In genomic region chr13:79987323-79987722, GRCh38 we compare ENCODE assay signal across 22 cellular contexts.
A peak's percentile ranks its signal among the peaks of the same experiment; 100 is the strongest.
DNase-seq lines count a peak whose midpoint lies in the region; ATAC-seq and TF ChIP-seq lines count a peak whose summit lies in the region.
"Had no signal": no experiment of that assay in that cellular context is flagged by ENCODE, and none has a peak within 500 bp of the region (broad histone marks: within the 10 kb centered on the region; RNA-seq: fewer than 3 reads in every experiment).

No MANE protein-coding gene starts in this region.

- H3K27ac ChIP-seq in suprapubic skin (peak overlapping the region; percentile 70), aorta (ENCODE audit: low read depth in 1 of 2, low read length in 2 of 2) (no peak overlapping the region)
- H3K27ac ChIP-seq: neutrophil, spleen, tibial artery had no signal

- ATAC-seq in GM19328 (IDR thresholded peaks at IDR 0.05; ENCODE audit: unreplicated experiment) (no peak), aorta (ENCODE audit: low FRiP score) (no peak)
- ATAC-seq: activated T-helper 17 cell treated with anti-CD3 and anti-CD28 coated beads, Interleukin-2, amount 50 U/mL, for 72 hours; CD8-positive, alpha-beta T cell; stimulated activated naive CD8-positive, alpha-beta T cell treated with anti-CD3 and anti-CD28 coated beads, Interleukin-15, Interleukin-2, amounts not matched to agents 100 U/mL and 50 U/mL, for 24 hours had no signal

- TF ChIP-seq EP300 in suprapubic skin (IDR thresholded peaks at IDR 0.05), result no peak

- peak overlapping the region; percentile 27 for H3K9ac ChIP-seq in adipocyte (ENCODE audit: low read length)

- intact Hi-C loops in aorta (cut with DNase I), result no loop called here

- H3K4me1 ChIP-seq in adipocyte (ENCODE audit: control insufficient read depth, insufficient read depth, low read length), result peaks cover 36% of the 10 kb centered on the region
- H3K4me1 ChIP-seq in suprapubic skin, result peaks cover 5% of the 10 kb centered on the region
- no peaks in the 10 kb centered on the region for H3K4me1 ChIP-seq in aorta (ENCODE audit: control insufficient read depth in 1 of 2, insufficient read depth in 2 of 2, low read length in 2 of 2)
- H3K4me1 ChIP-seq: spleen, tibial artery had no signal

- no peak for TF ChIP-seq CTCF in fibroblast of the aortic adventitia (IDR thresholded peaks at IDR 0.05; ENCODE audit: insufficient read depth, low read length)
- no peak for TF ChIP-seq CTCF in suprapubic skin (IDR thresholded peaks at IDR 0.05)

- H3K36me3 ChIP-seq in adipocyte (ENCODE audit: control insufficient read depth, insufficient read depth, low read length, severe bottlenecking) (no peaks in the 10 kb centered on the region), suprapubic skin (no peaks in the 10 kb centered on the region), aorta (ENCODE audit: control insufficient read depth in 1 of 2, insufficient read depth in 2 of 2, low read length in 1 of 2) (no peaks in the 10 kb centered on the region)
- H3K36me3 ChIP-seq: neutrophil, spleen, tibial artery had no signal

- TF ChIP-seq POLR2A in suprapubic skin (IDR thresholded peaks at IDR 0.05), result no peak

- H3K9me3 ChIP-seq in adipocyte (ENCODE audit: control insufficient read depth, low read length) (no peaks in the 10 kb centered on the region), suprapubic skin (no peaks in the 10 kb centered on the region), aorta (ENCODE audit: control insufficient read depth, low read length) (no peaks in the 10 kb centered on the region)
- H3K9me3 ChIP-seq: neutrophil, tibial artery had no signal

- H3K27me3 ChIP-seq in adipocyte (replicated peaks; ENCODE audit: control insufficient read depth, insufficient read depth, low read length) (no peaks in the 10 kb centered on the region), suprapubic skin (no peaks in the 10 kb centered on the region), aorta (ENCODE audit: control insufficient read depth in 1 of 2, insufficient read depth in 2 of 2, low read length in 1 of 2) (no peaks in the 10 kb centered on the region)
- H3K27me3 ChIP-seq: neutrophil, spleen, tibial artery had no signal

- peak overlapping the region; percentile 4 for H3K4me3 ChIP-seq in adipocyte (ENCODE audit: low read length)
- H3K4me3 ChIP-seq in fibroblast of the aortic adventitia (ENCODE audit: low read depth, low read length), result no peak overlapping the region
- H3K4me3 ChIP-seq in suprapubic skin, result no peak overlapping the region
- no peak overlapping the region for H3K4me3 ChIP-seq in aorta (ENCODE audit: low read length in 2 of 2)
- H3K4me3 ChIP-seq: spleen, tibial artery had no signal

- peak; percentile 51 for DNase-seq in LHCN-M2 (ENCODE audit: low read depth)
- peak; percentile 82 for DNase-seq in adipocyte (ENCODE audit: low read depth)
- peak; percentile 23 for DNase-seq in fibroblast of the aortic adventitia (ENCODE audit: low read depth)
- DNase-seq in suprapubic skin (ENCODE audit: low spot score in 2 of 2), result no peak
- DNase-seq in nucleus accumbens (lab: John Stamatoyannopoulos, UW), result no peak
- no peak for DNase-seq in aorta
- DNase-seq: activated CD4-positive, alpha-beta T cell treated with anti-CD3 and anti-CD28 coated beads for 48 hours; activated naive CD8-positive, alpha-beta T cell treated with anti-CD3 and anti-CD28 coated beads, Interleukin-2, amount 10 ng/mL, durations not matched to agents 7 days and 5 days; AML-193; CD8-positive, alpha-beta T cell; hippocampal formation; KBM-7; NCI-H187; OCI-M1; SHP77 treated with DMSO at 0.1 percent for 48 hours; spleen; stimulated activated CD4-positive, alpha-beta T cell treated with anti-CD3 and anti-CD28 coated beads, Interleukin-4, amount 100 ng/mL, for 24 hours; stimulated activated naive CD8-positive, alpha-beta T cell treated with anti-CD3 and anti-CD28 coated beads, Interleukin-15, Interleukin-2, amounts not matched to agents 100 U/mL and 50 U/mL, for 24 hours; tibial artery had no signal

Comparison
In these comparisons a context has a peak if more than half of its experiments do, and no peak if none do; other contexts are left out.
1. DNase-seq: peak in LHCN-M2 (single experiment), adipocyte (single experiment) and fibroblast of the aortic adventitia (single experiment); none in suprapubic skin (0 of 2), nucleus accumbens (0 of 56) and aorta (0 of 2).